34 cellular contexts compared by ENCODE assay signal in the genomic region with DNA sequence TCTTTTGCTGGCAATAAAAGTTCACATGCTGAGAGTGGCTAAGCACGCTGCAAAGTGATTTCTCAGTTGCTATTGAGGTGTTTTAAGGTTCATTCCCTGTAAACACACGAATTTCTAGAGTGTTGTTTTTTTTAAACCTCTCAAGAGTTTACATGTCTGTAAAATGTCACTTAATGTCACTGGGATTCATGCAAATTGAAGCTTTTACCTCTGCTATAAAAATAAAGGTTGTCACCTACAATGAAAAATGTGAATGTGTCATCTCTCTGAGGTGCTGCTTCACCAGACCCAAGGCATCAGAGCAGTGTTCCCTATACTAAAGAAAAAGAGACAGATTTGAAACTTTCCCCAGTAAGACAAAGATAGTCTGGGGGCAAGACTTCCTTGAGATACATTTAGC.
"Had no signal": no experiment of that assay in that cellular context is flagged by ENCODE, and none has a peak within 500 bp of the region (broad histone marks: within the 10 kb centered on the region; RNA-seq: fewer than 3 reads in every experiment).

No MANE protein-coding gene starts in this region.

- H3K27me3 ChIP-seq: MG63 had no signal

- H3K36me3 ChIP-seq: MG63 had no signal

- H3K9me3 ChIP-seq: MG63 had no signal

- DNase-seq: Karpas-422, Kasumi-1, MG63, MM.1S, MV-4-11, NCI-H1048, NCI-H1092, NCI-H1092 treated with DMSO at 0.1 percent for 48 hours, NCI-H1105, NCI-H1105 treated with DMSO at 0.1 percent for 48 hours, NCI-H1417, NCI-H1417 treated with DMSO at 0.1 percent for 48 hours, NCI-H1436, NCI-H1436 treated with DMSO at 0.1 percent for 48 hours, NCI-H146, NCI-H1694, NCI-H1694 treated with DMSO at 0.1 percent for 48 hours, NCI-H187, NCI-H187 treated with DMSO at 0.1 percent for 48 hours, NCI-H1930, NCI-H2029, NCI-H2029 treated with DMSO at 0.1 percent for 48 hours, NCI-H2081, NCI-H2081 treated with DMSO at 0.1 percent for 48 hours, NCI-H2107, NCI-H2171, NCI-H2171 treated with DMSO at 0.1 percent for 48 hours, NCI-H2227 treated with DMSO at 0.1 percent for 48 hours, NCI-H226, NCI-H345, NCI-H446, NCI-H446 treated with DMSO at 0.1 percent for 48 hours, NCI-H510A had no signal

- H3K27ac ChIP-seq: KMS-11 had no signal

- H3K4me3 ChIP-seq: MG63 had no signal

- H3K4me2 ChIP-seq: KMS-11 had no signal

- H3K9ac ChIP-seq: KMS-11 had no signal
